14 cellular contexts compared by ENCODE assay signal in genomic region chr10:32889631-32890212, GRCh38.
"Had no signal": no experiment of that assay in that cellular context is flagged by ENCODE, and none has a peak within 500 bp of the region (broad histone marks: within the 10 kb centered on the region; RNA-seq: fewer than 3 reads in every experiment).

No MANE protein-coding gene starts in this region.

- H3K27ac Mint-ChIP-seq: activated CD4-positive, alpha-beta T cell treated with anti-CD3 and anti-CD28 coated beads, Interleukin-2, amount 10 ng/mL, durations not matched to agents 24 days and 14 days; WTC11 had no signal

- H3K36me3 Mint-ChIP-seq: WTC11 had no signal

- H3K4me3 ChIP-seq: body of pancreas had no signal

- DNase-seq: activated CD4-positive, alpha-beta T cell treated with anti-CD3 and anti-CD28 coated beads, Interleukin-2, amount 10 ng/mL, durations not matched to agents 24 days and 14 days; activated naive CD4-positive, alpha-beta T cell treated with anti-CD3 and anti-CD28 coated beads, Interleukin-2, amount 50 U/mL, for 16 hours; amniotic stem cell; body of pancreas; effector memory CD4-positive, alpha-beta T cell; kidney; mesendoderm; stimulated activated CD4-positive, alpha-beta T cell treated with anti-CD3 and anti-CD28 coated beads, Interleukin-15, amount 100 ng/mL, for 24 hours; stimulated activated CD4-positive, alpha-beta T cell treated with anti-CD3 and anti-CD28 coated beads, Interleukin-4, amount 100 ng/mL, for 24 hours; T-helper 9 cell had no signal

- H3K27me3 ChIP-seq: body of pancreas had no signal

- H3K4me1 ChIP-seq: body of pancreas had no signal

- FAIRE-seq: urothelium cell line had no signal

- H3K4me3 Mint-ChIP-seq: activated CD4-positive, alpha-beta T cell treated with anti-CD3 and anti-CD28 coated beads, Interleukin-2, amount 10 ng/mL, durations not matched to agents 24 days and 14 days; neural crest cell; WTC11 had no signal

- H3K9me3 ChIP-seq: body of pancreas had no signal

- H3K27ac ChIP-seq: body of pancreas, epithelial cell of prostate had no signal

- H3K9me3 Mint-ChIP-seq: activated CD4-positive, alpha-beta T cell treated with anti-CD3 and anti-CD28 coated beads, Interleukin-2, amount 10 ng/mL, durations not matched to agents 24 days and 14 days; neural crest cell; WTC11 had no signal

- ATAC-seq: body of pancreas, WTC11 had no signal
